In the genomic region with DNA sequence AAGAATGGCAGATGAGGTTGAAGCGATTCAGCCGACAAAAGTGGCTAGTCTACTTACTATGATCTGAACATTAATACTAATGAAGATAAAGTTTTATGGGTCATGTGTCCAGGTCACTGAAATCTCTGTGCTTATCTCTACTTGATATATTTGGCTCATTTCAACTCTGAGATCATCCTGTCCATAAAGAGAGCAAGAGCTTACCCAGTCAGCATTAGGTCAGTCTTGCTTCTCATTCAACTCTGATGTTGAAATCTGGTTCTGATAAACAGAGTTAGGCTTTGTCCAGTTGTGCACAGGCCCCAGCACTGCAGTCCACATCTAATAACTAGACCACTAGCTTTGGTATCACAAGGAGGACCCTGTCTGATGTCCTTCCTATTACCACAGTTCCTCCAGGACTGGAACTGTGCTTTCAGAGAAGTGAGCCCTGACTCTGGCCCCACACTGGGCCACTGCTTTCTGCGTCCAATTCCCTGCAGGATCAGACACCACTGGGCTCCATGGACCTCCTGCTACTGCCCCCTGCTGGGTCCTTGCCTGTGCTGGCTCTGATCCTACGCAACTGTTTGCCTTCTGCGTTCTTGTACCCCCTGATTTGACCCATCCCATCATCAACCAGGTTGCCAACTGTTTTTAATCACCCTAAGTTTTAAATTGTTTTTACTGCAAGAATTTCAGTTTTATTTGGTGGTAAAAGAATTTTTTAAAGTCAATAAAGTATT, we compare ENCODE assay signal across 2 cellular contexts.
TF ChIP-seq lines count a peak whose summit lies in the region.

No MANE protein-coding gene starts in this region.

TF ChIP-seq in SK-N-SH, 30 proteins besides CTCF, POLR2A, EP300 and RAD21 (continued from another document):
- no peak for TF ChIP-seq ELF1 (IDR thresholded peaks at IDR 0.05)
- TF ChIP-seq, protein P1, sequence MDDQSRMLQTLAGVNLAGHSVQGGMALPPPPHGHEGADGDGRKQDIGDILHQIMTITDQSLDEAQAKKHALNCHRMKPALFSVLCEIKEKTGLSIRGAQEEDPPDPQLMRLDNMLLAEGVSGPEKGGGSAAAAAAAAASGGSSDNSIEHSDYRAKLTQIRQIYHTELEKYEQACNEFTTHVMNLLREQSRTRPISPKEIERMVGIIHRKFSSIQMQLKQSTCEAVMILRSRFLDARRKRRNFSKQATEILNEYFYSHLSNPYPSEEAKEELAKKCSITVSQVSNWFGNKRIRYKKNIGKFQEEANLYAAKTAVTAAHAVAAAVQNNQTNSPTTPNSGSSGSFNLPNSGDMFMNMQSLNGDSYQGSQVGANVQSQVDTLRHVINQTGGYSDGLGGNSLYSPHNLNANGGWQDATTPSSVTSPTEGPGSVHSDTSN (IDR thresholded peaks at IDR 0.05), result no peak
- TF ChIP-seq POLR2AphosphoS5 (IDR thresholded peaks at IDR 0.05; ENCODE audit: low read depth, low read length), result no peak
- TF ChIP-seq MEF2A (IDR thresholded peaks at IDR 0.05; ENCODE audit: borderline replicate concordance, low read depth), result no peak
- no peak for TF ChIP-seq RXRA (IDR thresholded peaks at IDR 0.05; ENCODE audit: borderline replicate concordance, low read depth)
- TF ChIP-seq GATA2 (CRISPR knock-in tag; IDR thresholded peaks at IDR 0.05), result no peak
- TF ChIP-seq FOSL2 (IDR thresholded peaks at IDR 0.05; ENCODE audit: borderline replicate concordance, low read depth), result no peak
- TF ChIP-seq EZH2phosphoT487 (IDR thresholded peaks at IDR 0.05; ENCODE audit: borderline replicate concordance, low read depth), result no peak
- no peak for TF ChIP-seq NRF1 (IDR thresholded peaks at IDR 0.05; ENCODE audit: low read depth, low read length)
- TF ChIP-seq, protein P2, sequence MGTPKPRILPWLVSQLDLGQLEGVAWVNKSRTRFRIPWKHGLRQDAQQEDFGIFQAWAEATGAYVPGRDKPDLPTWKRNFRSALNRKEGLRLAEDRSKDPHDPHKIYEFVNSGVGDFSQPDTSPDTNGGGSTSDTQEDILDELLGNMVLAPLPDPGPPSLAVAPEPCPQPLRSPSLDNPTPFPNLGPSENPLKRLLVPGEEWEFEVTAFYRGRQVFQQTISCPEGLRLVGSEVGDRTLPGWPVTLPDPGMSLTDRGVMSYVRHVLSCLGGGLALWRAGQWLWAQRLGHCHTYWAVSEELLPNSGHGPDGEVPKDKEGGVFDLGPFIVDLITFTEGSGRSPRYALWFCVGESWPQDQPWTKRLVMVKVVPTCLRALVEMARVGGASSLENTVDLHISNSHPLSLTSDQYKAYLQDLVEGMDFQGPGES (IDR thresholded peaks at IDR 0.05; ENCODE audit: low read depth, low read length), result no peak
- no peak for TF ChIP-seq CHD2 (IDR thresholded peaks at IDR 0.05; ENCODE audit: low read length, partially characterized antibody)
- TF ChIP-seq, protein P3, sequence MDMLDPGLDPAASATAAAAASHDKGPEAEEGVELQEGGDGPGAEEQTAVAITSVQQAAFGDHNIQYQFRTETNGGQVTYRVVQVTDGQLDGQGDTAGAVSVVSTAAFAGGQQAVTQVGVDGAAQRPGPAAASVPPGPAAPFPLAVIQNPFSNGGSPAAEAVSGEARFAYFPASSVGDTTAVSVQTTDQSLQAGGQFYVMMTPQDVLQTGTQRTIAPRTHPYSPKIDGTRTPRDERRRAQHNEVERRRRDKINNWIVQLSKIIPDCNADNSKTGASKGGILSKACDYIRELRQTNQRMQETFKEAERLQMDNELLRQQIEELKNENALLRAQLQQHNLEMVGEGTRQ (IDR thresholded peaks at IDR 0.05; ENCODE audit: borderline replicate concordance, low read depth, low read length), result no peak
- no peak for TF ChIP-seq GABPA (IDR thresholded peaks at IDR 0.05; ENCODE audit: low read depth)
- TF ChIP-seq, protein P4, sequence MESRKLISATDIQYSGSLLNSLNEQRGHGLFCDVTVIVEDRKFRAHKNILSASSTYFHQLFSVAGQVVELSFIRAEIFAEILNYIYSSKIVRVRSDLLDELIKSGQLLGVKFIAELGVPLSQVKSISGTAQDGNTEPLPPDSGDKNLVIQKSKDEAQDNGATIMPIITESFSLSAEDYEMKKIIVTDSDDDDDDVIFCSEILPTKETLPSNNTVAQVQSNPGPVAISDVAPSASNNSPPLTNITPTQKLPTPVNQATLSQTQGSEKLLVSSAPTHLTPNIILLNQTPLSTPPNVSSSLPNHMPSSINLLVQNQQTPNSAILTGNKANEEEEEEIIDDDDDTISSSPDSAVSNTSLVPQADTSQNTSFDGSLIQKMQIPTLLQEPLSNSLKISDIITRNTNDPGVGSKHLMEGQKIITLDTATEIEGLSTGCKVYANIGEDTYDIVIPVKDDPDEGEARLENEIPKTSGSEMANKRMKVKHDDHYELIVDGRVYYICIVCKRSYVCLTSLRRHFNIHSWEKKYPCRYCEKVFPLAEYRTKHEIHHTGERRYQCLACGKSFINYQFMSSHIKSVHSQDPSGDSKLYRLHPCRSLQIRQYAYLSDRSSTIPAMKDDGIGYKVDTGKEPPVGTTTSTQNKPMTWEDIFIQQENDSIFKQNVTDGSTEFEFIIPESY (IDR thresholded peaks at IDR 0.05; ENCODE audit: borderline replicate concordance, low read depth), result no peak
TF ChIP-seq in SK-N-SH: peak in this region for 0.

TF ChIP-seq in SK-N-SH treated with all-trans-retinoic acid at 6 μM for 48 hours, 23 proteins besides CTCF, POLR2A, EP300 and RAD21:
- no peak for TF ChIP-seq ZNF565 (CRISPR knock-in tag; conservative IDR thresholded peaks at IDR 0.05; ENCODE audit: low read depth)
- TF ChIP-seq, protein P5, sequence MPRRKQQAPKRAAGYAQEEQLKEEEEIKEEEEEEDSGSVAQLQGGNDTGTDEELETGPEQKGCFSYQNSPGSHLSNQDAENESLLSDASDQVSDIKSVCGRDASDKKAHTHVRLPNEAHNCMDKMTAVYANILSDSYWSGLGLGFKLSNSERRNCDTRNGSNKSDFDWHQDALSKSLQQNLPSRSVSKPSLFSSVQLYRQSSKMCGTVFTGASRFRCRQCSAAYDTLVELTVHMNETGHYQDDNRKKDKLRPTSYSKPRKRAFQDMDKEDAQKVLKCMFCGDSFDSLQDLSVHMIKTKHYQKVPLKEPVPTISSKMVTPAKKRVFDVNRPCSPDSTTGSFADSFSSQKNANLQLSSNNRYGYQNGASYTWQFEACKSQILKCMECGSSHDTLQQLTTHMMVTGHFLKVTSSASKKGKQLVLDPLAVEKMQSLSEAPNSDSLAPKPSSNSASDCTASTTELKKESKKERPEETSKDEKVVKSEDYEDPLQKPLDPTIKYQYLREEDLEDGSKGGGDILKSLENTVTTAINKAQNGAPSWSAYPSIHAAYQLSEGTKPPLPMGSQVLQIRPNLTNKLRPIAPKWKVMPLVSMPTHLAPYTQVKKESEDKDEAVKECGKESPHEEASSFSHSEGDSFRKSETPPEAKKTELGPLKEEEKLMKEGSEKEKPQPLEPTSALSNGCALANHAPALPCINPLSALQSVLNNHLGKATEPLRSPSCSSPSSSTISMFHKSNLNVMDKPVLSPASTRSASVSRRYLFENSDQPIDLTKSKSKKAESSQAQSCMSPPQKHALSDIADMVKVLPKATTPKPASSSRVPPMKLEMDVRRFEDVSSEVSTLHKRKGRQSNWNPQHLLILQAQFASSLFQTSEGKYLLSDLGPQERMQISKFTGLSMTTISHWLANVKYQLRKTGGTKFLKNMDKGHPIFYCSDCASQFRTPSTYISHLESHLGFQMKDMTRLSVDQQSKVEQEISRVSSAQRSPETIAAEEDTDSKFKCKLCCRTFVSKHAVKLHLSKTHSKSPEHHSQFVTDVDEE (CRISPR knock-in tag; IDR thresholded peaks at IDR 0.05), result no peak
- TF ChIP-seq, protein P6, sequence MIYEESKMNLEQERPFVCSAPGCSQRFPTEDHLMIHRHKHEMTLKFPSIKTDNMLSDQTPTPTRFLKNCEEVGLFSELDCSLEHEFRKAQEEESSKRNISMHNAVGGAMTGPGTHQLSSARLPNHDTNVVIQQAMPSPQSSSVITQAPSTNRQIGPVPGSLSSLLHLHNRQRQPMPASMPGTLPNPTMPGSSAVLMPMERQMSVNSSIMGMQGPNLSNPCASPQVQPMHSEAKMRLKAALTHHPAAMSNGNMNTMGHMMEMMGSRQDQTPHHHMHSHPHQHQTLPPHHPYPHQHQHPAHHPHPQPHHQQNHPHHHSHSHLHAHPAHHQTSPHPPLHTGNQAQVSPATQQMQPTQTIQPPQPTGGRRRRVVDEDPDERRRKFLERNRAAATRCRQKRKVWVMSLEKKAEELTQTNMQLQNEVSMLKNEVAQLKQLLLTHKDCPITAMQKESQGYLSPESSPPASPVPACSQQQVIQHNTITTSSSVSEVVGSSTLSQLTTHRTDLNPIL (CRISPR knock-in tag; IDR thresholded peaks at IDR 0.05; ENCODE audit: low read depth), result no peak
